ENCODE assay signal across 1 cellular context in genomic region chr19:18279516-18280246, GRCh38.
A peak's percentile ranks its signal among the peaks of the same experiment; 100 is the strongest.
TF ChIP-seq lines count a peak whose summit lies in the region.

No MANE protein-coding gene starts in this region.

TF ChIP-seq in WTC11, 78 proteins besides CTCF, POLR2A, EP300 and RAD21 (continued from another document):
- TF ChIP-seq USF2 (CRISPR knock-in tag; IDR thresholded peaks at IDR 0.05): no peak
- no peak for TF ChIP-seq E2F5 (CRISPR knock-in tag; IDR thresholded peaks at IDR 0.05)
- TF ChIP-seq MAX (CRISPR knock-in tag; IDR thresholded peaks at IDR 0.05): peak; percentile 27; the same call in 1 of the 2 replicates
- TF ChIP-seq E2F4 (CRISPR knock-in tag; IDR thresholded peaks at IDR 0.05; ENCODE audit: borderline replicate concordance, low read depth): no peak
- TF ChIP-seq USF1 (CRISPR knock-in tag; IDR thresholded peaks at IDR 0.05): 0 out of 2 replicates have a peak, but pooled peaks have one; percentile 5
- TF ChIP-seq ELF4 (CRISPR knock-in tag; IDR thresholded peaks at IDR 0.05; ENCODE audit: low read depth): no peak
- no peak for TF ChIP-seq IRF1 (CRISPR knock-in tag; IDR thresholded peaks at IDR 0.05)
- TF ChIP-seq SP1 (CRISPR knock-in tag; conservative IDR thresholded peaks at IDR 0.05): peak; percentile 85
- TF ChIP-seq NR1H2 (CRISPR knock-in tag; IDR thresholded peaks at IDR 0.05): no peak
- TF ChIP-seq FOXP1 (CRISPR knock-in tag; IDR thresholded peaks at IDR 0.05; ENCODE audit: borderline replicate concordance): 0 out of 2 replicates have a peak, but pooled peaks have one; percentile 19
- TF ChIP-seq TEAD1 (CRISPR knock-in tag; IDR thresholded peaks at IDR 0.05): 0 out of 2 replicates have a peak, but pooled peaks have one; percentile 25
